Comparison of ENCODE assay signal across 16 cellular contexts in the genomic region with DNA sequence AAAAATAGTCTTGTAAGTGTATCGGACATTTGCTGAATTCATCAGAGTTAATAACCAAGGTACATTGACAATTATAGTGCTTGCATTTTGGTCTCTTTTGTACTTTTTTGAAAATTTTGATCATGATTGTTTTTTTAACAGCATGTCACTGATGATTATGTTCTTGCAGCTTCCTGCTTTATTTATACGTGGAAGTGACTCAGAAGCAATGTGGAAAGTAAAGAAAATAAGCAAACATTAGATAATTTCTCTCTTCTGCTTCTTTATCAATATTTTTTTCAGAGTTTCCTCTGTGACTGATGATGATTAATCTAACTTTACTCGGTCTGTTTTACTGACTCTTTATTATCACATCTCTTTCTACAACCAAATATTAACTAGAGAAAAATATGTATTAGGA.
A peak's percentile ranks its signal among the peaks of the same experiment; 100 is the strongest.
DNase-seq lines count a peak whose midpoint lies in the region; ATAC-seq, FAIRE-seq and TF ChIP-seq lines count a peak whose summit lies in the region.
"Had no signal": no experiment of that assay in that cellular context is flagged by ENCODE, and none has a peak within 500 bp of the region (broad histone marks: within the 10 kb centered on the region; RNA-seq: fewer than 3 reads in every experiment).

No MANE protein-coding gene starts in this region.

- intact Hi-C loops in endothelial cell of umbilical vein (cut with micrococcal nuclease) (loop anchor here (2.0 to 10.0 kb wide), 2 partner anchors 138 to 468 kb away; no protein-coding TSS in a partner anchor), colonic mucosa (cut with DNase I) (no loop called here), head of caudate nucleus (cut with DNase I) (no loop called here)

- POLR2A ChIA-PET in endothelial cell of umbilical vein (lab: Charles Lee): no interaction called here

- no peaks in the 10 kb centered on the region for H3F3A ChIP-seq in MM.1S (ENCODE audit: insufficient read depth, low read length)

- H3K9me1 ChIP-seq in endothelial cell of umbilical vein (replicated peaks; ENCODE audit: control insufficient read depth, extremely low read depth, insufficient read depth, low read length): no peaks in the 10 kb centered on the region

- BruUV-seq in endothelial cell of umbilical vein (replicated peaks; lab: Mats Ljungman, UMichigan): no TSS peak

- TF ChIP-seq CTCF in 22Rv1 (IDR thresholded peaks at IDR 0.05): no peak
- TF ChIP-seq CTCF in astrocyte of the spinal cord (IDR thresholded peaks at IDR 0.05; ENCODE audit: low read depth, low read length): no peak
- no peak for TF ChIP-seq CTCF in endothelial cell of umbilical vein (IDR thresholded peaks at IDR 0.05; ENCODE audit: extremely low read depth in 1 of 2, insufficient read depth in 1 of 2, low read depth in 1 of 2, low read length in 2 of 2)
- no peak for TF ChIP-seq CTCF in colonic mucosa (IDR thresholded peaks at IDR 0.05)
- no peak for TF ChIP-seq CTCF in MM.1S (IDR thresholded peaks at IDR 0.05; ENCODE audit: low read length)

- peak overlapping the region; percentile 30; the same call in 1 of the 2 replicates for H3K27ac ChIP-seq in 22Rv1
- H3K27ac ChIP-seq in endothelial cell of umbilical vein (ENCODE audit: insufficient read depth, low read depth, low read length): peak overlapping the region; percentile 69
- no peak overlapping the region for H3K27ac ChIP-seq in colonic mucosa
- no peak overlapping the region for H3K27ac ChIP-seq in MM.1S (ENCODE audit: low read length)
- H3K27ac ChIP-seq: BLaER1 treated with 17β-estradiol and CSF1 and Interleukin-3, amounts not matched to agents 10 nM and 100 nM had no signal

- H3K4me3 ChIP-seq in astrocyte of the spinal cord (ENCODE audit: low read depth, low read length) (no peak overlapping the region), endothelial cell of umbilical vein (replicated peaks in 1 of 3; ENCODE audit: insufficient read depth in 1 of 3, low read depth in 1 of 3, low read length in 3 of 3) (peak overlapping the region in 1 of 3 experiments; percentile 16), colonic mucosa (no peak overlapping the region), MM.1S (ENCODE audit: low read length) (no peak overlapping the region)
- H3K4me3 ChIP-seq: BLaER1 treated with 17β-estradiol and CSF1 and Interleukin-3, amounts not matched to agents 10 nM and 100 nM; HAP-1 had no signal

- DNase-seq in H54 (ENCODE audit: insufficient read length, low spot score) (no peak), astrocyte of the spinal cord (ENCODE audit: low read depth, low spot score) (peak; percentile 3), endothelial cell of umbilical vein (ENCODE audit: low read depth, low spot score) (peak; percentile 58), colonic mucosa (no peak), MM.1S (no peak), head of caudate nucleus (no peak)
- DNase-seq: Calu3; CD8-positive, alpha-beta T cell had no signal

- CTCF ChIA-PET in endothelial cell of umbilical vein (lab: Charles Lee): interaction anchor here (0.9 to 1.6 kb wide), 4 partner anchors 11 to 468 kb away, joined by 3 read pairs; no protein-coding TSS in a partner anchor

- H3K9me3 ChIP-seq in endothelial cell of umbilical vein (replicated peaks; ENCODE audit: control insufficient read depth, insufficient read depth, low read length) (no peaks in the 10 kb centered on the region), colonic mucosa (no peaks in the 10 kb centered on the region), MM.1S (replicated peaks; ENCODE audit: insufficient read depth, low read length) (no peaks in the 10 kb centered on the region)
- H3K9me3 ChIP-seq: BLaER1 treated with 17β-estradiol and CSF1 and Interleukin-3, amounts not matched to agents 10 nM and 100 nM; HAP-1 had no signal

- H3K9me2 ChIP-seq in MM.1S (replicated peaks; ENCODE audit: insufficient read depth, low read length): no peaks in the 10 kb centered on the region

- H2AFZ ChIP-seq in endothelial cell of umbilical vein (ENCODE audit: low read depth, low read length): no peak overlapping the region
- no peak overlapping the region for H2AFZ ChIP-seq in MM.1S (ENCODE audit: low read length)

- no peaks in the 10 kb centered on the region for H4K20me1 ChIP-seq in endothelial cell of umbilical vein (replicated peaks; ENCODE audit: control insufficient read depth, extremely low read depth, insufficient read depth, low read length)
- no peaks in the 10 kb centered on the region for H4K20me1 ChIP-seq in MM.1S (ENCODE audit: insufficient read depth, low read length)
- H4K20me1 ChIP-seq: BLaER1 treated with 17β-estradiol and CSF1 and Interleukin-3, amounts not matched to agents 10 nM and 100 nM had no signal

- H3K27me3 ChIP-seq in endothelial cell of umbilical vein (ENCODE audit: control insufficient read depth in 2 of 2, insufficient read depth in 2 of 2, low read length in 2 of 2): no peaks in the 10 kb centered on the region
- no peaks in the 10 kb centered on the region for H3K27me3 ChIP-seq in colonic mucosa
- no peaks in the 10 kb centered on the region for H3K27me3 ChIP-seq in MM.1S (replicated peaks; ENCODE audit: insufficient read depth, low read length)
- H3K27me3 ChIP-seq: BLaER1 treated with 17β-estradiol and CSF1 and Interleukin-3, amounts not matched to agents 10 nM and 100 nM had no signal

- H3K79me2 ChIP-seq in endothelial cell of umbilical vein (ENCODE audit: control insufficient read depth, insufficient read depth, low read length) (no peaks in the 10 kb centered on the region), MM.1S (ENCODE audit: low read length) (no peaks in the 10 kb centered on the region)

- H3K36me3 ChIP-seq in endothelial cell of umbilical vein (ENCODE audit: control insufficient read depth in 2 of 2, extremely low read depth in 1 of 2, insufficient read depth in 2 of 2, low read length in 2 of 2): no peaks in the 10 kb centered on the region
- H3K36me3 ChIP-seq in colonic mucosa: no peaks in the 10 kb centered on the region
- no peaks in the 10 kb centered on the region for H3K36me3 ChIP-seq in MM.1S (replicated peaks; ENCODE audit: insufficient read depth, low read length)
- H3K36me3 ChIP-seq: BLaER1 treated with 17β-estradiol and CSF1 and Interleukin-3, amounts not matched to agents 10 nM and 100 nM; HAP-1 had no signal

- H3K4me1 ChIP-seq in endothelial cell of umbilical vein (ENCODE audit: control insufficient read depth, extremely low read depth, insufficient read depth, low read length): peaks cover 30% of the 10 kb centered on the region
- H3K4me1 ChIP-seq in colonic mucosa: no peaks in the 10 kb centered on the region
- H3K4me1 ChIP-seq in MM.1S (ENCODE audit: low read length): no peaks in the 10 kb centered on the region
- H3K4me1 ChIP-seq: HAP-1 had no signal

- H3K9ac ChIP-seq in endothelial cell of umbilical vein (replicated peaks; ENCODE audit: extremely low read depth, insufficient read depth, low read length) (peak overlapping the region; percentile 43), colonic mucosa (ENCODE audit: low read depth in 2 of 2, low read length in 2 of 2) (no peak overlapping the region), MM.1S (ENCODE audit: low read length) (no peak overlapping the region)
- H3K9ac ChIP-seq: BLaER1 treated with 17β-estradiol and CSF1 and Interleukin-3, amounts not matched to agents 10 nM and 100 nM had no signal

- H3K4me2 ChIP-seq in endothelial cell of umbilical vein (ENCODE audit: insufficient read depth, low read length) (peak overlapping the region; percentile 66), MM.1S (ENCODE audit: low read depth, low read length) (no peak overlapping the region)
- H3K4me2 ChIP-seq: BLaER1 treated with 17β-estradiol and CSF1 and Interleukin-3, amounts not matched to agents 10 nM and 100 nM had no signal

- in situ Hi-C loops in astrocyte of the spinal cord (cut with HindIII; ENCODE audit: low sequenced_read_pairs): no loop called here

- FAIRE-seq in H54 (lab: Jason Lieb, UNC) (peak; percentile 6), endothelial cell of umbilical vein (lab: Jason Lieb, UNC) (peak; percentile 67)
- FAIRE-seq: G401.6, GM12891, H1, HepG2 had no signal

- dilution Hi-C loops in endothelial cell of umbilical vein (cut with MboI; ENCODE audit: extremely low pct_ligation_motif_present, low sequenced_read_pairs): no loop called here

- no peak for ATAC-seq in GM18511 (IDR thresholded peaks at IDR 0.05; ENCODE audit: unreplicated experiment)
- ATAC-seq: CD8-positive, alpha-beta T cell; HepG2 had no signal

- TF ChIP-seq POLR2A in H54 (IDR thresholded peaks at IDR 0.05; ENCODE audit: low read depth, low read length) (no peak), endothelial cell of umbilical vein (IDR thresholded peaks at IDR 0.05; ENCODE audit: low read depth, low read length) (no peak)

TF ChIP-seq in endothelial cell of umbilical vein, 7 proteins besides CTCF, POLR2A, EP300 and RAD21:
- TF ChIP-seq FOS (IDR thresholded peaks at IDR 0.05; ENCODE audit: borderline replicate concordance, insufficient read depth, low read length) (peak; percentile 84), GATA2 (IDR thresholded peaks at IDR 0.05; ENCODE audit: insufficient read depth, insufficient read length, low read depth, low read length) (peak; percentile 62), JUN (IDR thresholded peaks at IDR 0.05; ENCODE audit: borderline replicate concordance, insufficient read depth, insufficient read length, low read depth) (peak; percentile 77), MYC (IDR thresholded peaks at IDR 0.05; ENCODE audit: low read depth, low read length) (no peak), POLR2AphosphoS5 (IDR thresholded peaks at IDR 0.05; ENCODE audit: insufficient read depth, low read depth, low read length) (peak; percentile 39), EZH2 (IDR thresholded peaks at IDR 0.05; ENCODE audit: borderline replicate concordance, low read depth, low read length, severe bottlenecking) (no peak)
- TF ChIP-seq, protein P1, sequence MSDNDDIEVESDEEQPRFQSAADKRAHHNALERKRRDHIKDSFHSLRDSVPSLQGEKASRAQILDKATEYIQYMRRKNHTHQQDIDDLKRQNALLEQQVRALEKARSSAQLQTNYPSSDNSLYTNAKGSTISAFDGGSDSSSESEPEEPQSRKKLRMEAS (IDR thresholded peaks at IDR 0.05; ENCODE audit: insufficient read depth, insufficient read length): no peak

Comparison
In these comparisons a context has a peak if more than half of its experiments do, and no peak if none do; other contexts are left out.
1. H3K27ac ChIP-seq: peak in 22Rv1 (single experiment) and endothelial cell of umbilical vein (single experiment); none in colonic mucosa (single experiment) and MM.1S (single experiment).
2. DNase-seq: peak in astrocyte of the spinal cord (single experiment) and endothelial cell of umbilical vein (single experiment); none in H54 (single experiment), colonic mucosa (single experiment), MM.1S (single experiment) and head of caudate nucleus (0 of 42).